2 cellular contexts compared by ENCODE assay signal in the genomic region with DNA sequence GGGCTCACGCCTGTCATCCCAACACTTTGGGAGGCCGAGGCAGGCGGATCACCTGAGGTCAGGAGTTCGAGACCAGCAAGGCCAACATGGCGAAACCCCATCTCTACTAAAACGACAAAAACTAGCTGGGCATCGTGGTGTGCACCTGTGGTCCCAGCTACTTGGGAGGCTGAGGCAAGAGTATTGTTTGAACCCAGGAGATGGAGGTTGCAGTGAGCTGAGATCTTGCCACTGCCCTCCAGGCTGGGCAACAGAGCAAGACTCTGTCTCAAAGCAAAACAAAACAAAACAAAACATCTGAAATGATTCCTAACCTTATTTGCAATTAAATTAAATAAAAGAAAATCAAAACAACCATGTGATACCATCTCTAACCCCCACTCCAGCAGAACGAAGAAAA. TPM values are rescaled to one million over a fixed set of nuclear protein-coding genes. Genes with fewer than 3 reads are reported as not detected.
"Had no signal": no experiment of that assay in that cellular context is flagged by ENCODE, and none has a peak within 500 bp of the region (broad histone marks: within the 10 kb centered on the region; RNA-seq: fewer than 3 reads in every experiment).

No MANE protein-coding gene starts in this region.

RNA-seq across cellular contexts. Expression of gene SDC1, which starts 29.9 kb away (rescaled TPM):
- total RNA-seq: activated CD8-positive, alpha-beta T cell treated with anti-CD3 and anti-CD28 coated beads, Interleukin-2, amount 10 ng/mL, durations not matched to agents 7 days and 5 days; T-helper 17 cell had no signal
